ENCODE assay signal across 15 cellular contexts in genomic region chr17:82561429-82562035, GRCh38. TPM values are rescaled to one million over a fixed set of nuclear protein-coding genes. Genes with fewer than 3 reads are reported as not detected.
A peak's percentile ranks its signal among the peaks of the same experiment; 100 is the strongest.
DNase-seq lines count a peak whose midpoint lies in the region; ATAC-seq and TF ChIP-seq lines count a peak whose summit lies in the region.
"Had no signal": no experiment of that assay in that cellular context is flagged by ENCODE, and none has a peak within 500 bp of the region (broad histone marks: within the 10 kb centered on the region; RNA-seq: fewer than 3 reads in every experiment).

No MANE protein-coding gene starts in this region.

- POLR2A ChIA-PET in WTC11 (lab: Charles Lee) = no interaction called here

- TF ChIP-seq CTCF in WTC11 (IDR thresholded peaks at IDR 0.05) (no peak), endothelial cell (IDR thresholded peaks at IDR 0.05; ENCODE audit: unreplicated experiment) (no peak)

- H3K27ac Mint-ChIP-seq in WTC11 = peak overlapping the region; percentile 57
- H3K27ac Mint-ChIP-seq in endothelial cell (ENCODE audit: unreplicated experiment) = peak overlapping the region; percentile 65

- CTCF ChIA-PET in WTC11 (lab: Charles Lee) = interaction anchor here (0.6 to 1.0 kb wide), 2 partner anchors 81 to 137 kb away, joined by 3 to 4 read pairs; no protein-coding TSS in a partner anchor

- DNase-seq in D341Med (ENCODE audit: low spot score) (peak; percentile 41), WTC11 (ENCODE audit: low spot score) (no peak), endothelial cell (ENCODE audit: low spot score) (no peak), pons (ENCODE audit: low spot score) (peak; percentile 49), NCI-H510A treated with DMSO at 0.1 percent for 48 hours (lab: John Stamatoyannopoulos, UW) (no peak)
- DNase-seq in stimulated activated naive CD4-positive, alpha-beta T cell (lab: John Stamatoyannopoulos, UW) = no peak
- DNase-seq: activated CD4-positive, alpha-beta T cell treated with anti-CD3 and anti-CD28 coated beads for 4 hours; central memory CD4-positive, alpha-beta T cell; DMS153; foreskin fibroblast; NCI-H1092 treated with DMSO at 0.1 percent for 48 hours; NCI-H526; stimulated activated CD4-positive, alpha-beta T cell treated with anti-CD3 and anti-CD28 coated beads, Interleukin-4, amount 100 ng/mL, for 24 hours; T1000 had no signal

- H3K4me1 Mint-ChIP-seq in WTC11 (peaks cover 29% of the 10 kb centered on the region), endothelial cell (ENCODE audit: unreplicated experiment) (peaks cover 6% of the 10 kb centered on the region)

- no peak for ATAC-seq in WTC11
- no peak for ATAC-seq in HG02981 (IDR thresholded peaks at IDR 0.05; ENCODE audit: unreplicated experiment)

- H3K36me3 Mint-ChIP-seq in WTC11 = peaks cover 15% of the 10 kb centered on the region
- H3K36me3 Mint-ChIP-seq in endothelial cell (ENCODE audit: low read depth, unreplicated experiment) = peaks cover 12% of the 10 kb centered on the region

- H3K9me3 Mint-ChIP-seq in WTC11 = no peaks in the 10 kb centered on the region
- no peaks in the 10 kb centered on the region for H3K9me3 Mint-ChIP-seq in endothelial cell (ENCODE audit: unreplicated experiment)

- H3K27me3 Mint-ChIP-seq in WTC11 (ENCODE audit: low read depth) = no peaks in the 10 kb centered on the region
- H3K27me3 Mint-ChIP-seq in endothelial cell (ENCODE audit: unreplicated experiment) = peaks cover 6% of the 10 kb centered on the region

- H3K4me3 Mint-ChIP-seq in WTC11 (no peak overlapping the region), endothelial cell (ENCODE audit: unreplicated experiment) (no peak overlapping the region)

TF ChIP-seq in WTC11, 78 proteins besides CTCF, POLR2A, EP300 and RAD21:
- TF ChIP-seq ZNF425 (CRISPR knock-in tag; conservative IDR thresholded peaks at IDR 0.05) = no peak
- TF ChIP-seq STAT6 (CRISPR knock-in tag; conservative IDR thresholded peaks at IDR 0.05; ENCODE audit: low read depth) = no peak
- TF ChIP-seq HMGA2 (CRISPR knock-in tag; IDR thresholded peaks at IDR 0.05) = no peak
- no peak for TF ChIP-seq AFF4 (CRISPR knock-in tag; IDR thresholded peaks at IDR 0.05; ENCODE audit: borderline replicate concordance)

RNA-seq across cellular contexts. Expression of gene FOXK2, which starts 42.0 kb away (rescaled TPM):
- total RNA-seq in WTC11 (2021) (57.7 to 65.7 TPM (median 62.7 TPM) in 3 replicates), endothelial cell (ENCODE audit: unreplicated experiment) (64.3 TPM)

Comparison
In these comparisons a context has a peak if more than half of its experiments do, and no peak if none do; other contexts are left out.
1. DNase-seq: peak in D341Med (single experiment) and pons (single experiment); none in WTC11 (single experiment), endothelial cell (single experiment), NCI-H510A treated with DMSO at 0.1 percent for 48 hours (single experiment) and stimulated activated naive CD4-positive, alpha-beta T cell (0 of 6).